In genomic region chr1:37809942-37810341, GRCh38 we compare ENCODE assay signal across 16 cellular contexts. TPM values are rescaled to one million over a fixed set of nuclear protein-coding genes. Genes with fewer than 3 reads are reported as not detected.
DNase-seq lines count a peak whose midpoint lies in the region; ATAC-seq and TF ChIP-seq lines count a peak whose summit lies in the region.
"Had no signal": no experiment of that assay in that cellular context is flagged by ENCODE, and none has a peak within 500 bp of the region (broad histone marks: within the 10 kb centered on the region; RNA-seq: fewer than 3 reads in every experiment).

No MANE protein-coding gene starts in this region.

- no peaks in the 10 kb centered on the region for H3K9me3 Mint-ChIP-seq in activated T-cell treated with anti-CD3 and anti-CD28 coated beads, Interleukin-2, amount 50 U/mL, for 72 hours
- H3K9me3 Mint-ChIP-seq in natural killer cell treated with Interleukin-12 subunit alpha and Interleukin-12 subunit beta and Interleukin-15 and Interleukin-18, amount 100 ng/mL, for 72 hours: no peaks in the 10 kb centered on the region

- no peak overlapping the region for H3K27ac ChIP-seq in coronary artery
- H3K27ac ChIP-seq: SK-N-MC had no signal

- DNase-seq in activated T-cell treated with anti-CD3 and anti-CD28 coated beads, Interleukin-2, amount 50 U/mL, for 72 hours: no peak
- no peak for DNase-seq in activated T-cell treated with anti-CD3 and anti-CD28 coated beads, Interleukin-2, amount 50 U/mL, for 48 hours
- DNase-seq in astrocyte of the spinal cord (ENCODE audit: low read depth, low spot score): peak; percentile 9
- no peak for DNase-seq in natural killer cell treated with Interleukin-12 subunit alpha and Interleukin-12 subunit beta and Interleukin-15 and Interleukin-18, amount 100 ng/mL, for 72 hours (ENCODE audit: low spot score)
- peak; percentile 49 for DNase-seq in stromal cell of bone marrow (ENCODE audit: low read depth)
- DNase-seq in SK-N-DZ (ENCODE audit: low spot score): no peak
- DNase-seq in NCI-H446 treated with DMSO at 0.1 percent for 48 hours (lab: John Stamatoyannopoulos, UW): no peak
- no peak for DNase-seq in coronary artery (ENCODE audit: low spot score)
- DNase-seq: activated CD8-positive, alpha-beta T cell treated with anti-CD3 and anti-CD28 coated beads, Interleukin-2, amount 10 ng/mL, durations not matched to agents 7 days and 5 days; activated naive CD4-positive, alpha-beta T cell treated with Interleukin-2 at 50 U/mL for 16 hours; Caco-2; NCI-H1694 treated with DMSO at 0.1 percent for 48 hours; NCI-H510A had no signal

- H3K4me1 Mint-ChIP-seq in activated T-cell treated with anti-CD3 and anti-CD28 coated beads, Interleukin-2, amount 50 U/mL, for 72 hours (ENCODE audit: low read depth): peaks cover 42% of the 10 kb centered on the region
- H3K4me1 Mint-ChIP-seq in natural killer cell treated with Interleukin-12 subunit alpha and Interleukin-12 subunit beta and Interleukin-15 and Interleukin-18, amount 100 ng/mL, for 72 hours (ENCODE audit: low read depth in 2 of 2): peaks cover 22 to 35% of the 10 kb centered on the region in 2 donors

- in situ Hi-C loops in astrocyte of the spinal cord (cut with HindIII; ENCODE audit: low sequenced_read_pairs): no loop called here

- ATAC-seq in activated T-cell treated with anti-CD3 and anti-CD28 coated beads, Interleukin-2, amount 50 U/mL, for 72 hours (replicated peaks in 1 of 2): no peak
- ATAC-seq in natural killer cell treated with Interleukin-12 subunit alpha and Interleukin-12 subunit beta and Interleukin-15 and Interleukin-18, amount 100 ng/mL, for 72 hours: no peak
- ATAC-seq: activated CD8-positive, alpha-beta T cell treated with anti-CD3 and anti-CD28 coated beads, Interleukin-2, amount 10 ng/mL, durations not matched to agents 7 days and 5 days had no signal

- peak overlapping the region; percentile 14 for H3K27ac Mint-ChIP-seq in activated T-cell treated with anti-CD3 and anti-CD28 coated beads, Interleukin-2, amount 50 U/mL, for 72 hours
- H3K27ac Mint-ChIP-seq in natural killer cell treated with Interleukin-12 subunit alpha and Interleukin-12 subunit beta and Interleukin-15 and Interleukin-18, amount 100 ng/mL, for 72 hours: peak overlapping the region; percentile 20 to 59

- H3K36me3 Mint-ChIP-seq in activated T-cell treated with anti-CD3 and anti-CD28 coated beads, Interleukin-2, amount 50 U/mL, for 72 hours (ENCODE audit: insufficient read depth in 2 of 2): peaks cover 4 to 7% of the 10 kb centered on the region in 2 donors
- H3K36me3 Mint-ChIP-seq in natural killer cell treated with Interleukin-12 subunit alpha and Interleukin-12 subunit beta and Interleukin-15 and Interleukin-18, amount 100 ng/mL, for 72 hours: no peaks in the 10 kb centered on the region

- no peaks in the 10 kb centered on the region for H3K27me3 Mint-ChIP-seq in activated T-cell treated with anti-CD3 and anti-CD28 coated beads, Interleukin-2, amount 50 U/mL, for 72 hours (ENCODE audit: low read depth)
- no peaks in the 10 kb centered on the region for H3K27me3 Mint-ChIP-seq in natural killer cell treated with Interleukin-12 subunit alpha and Interleukin-12 subunit beta and Interleukin-15 and Interleukin-18, amount 100 ng/mL, for 72 hours

- TF ChIP-seq CTCF in astrocyte of the spinal cord (IDR thresholded peaks at IDR 0.05; ENCODE audit: low read depth, low read length): no peak
- no peak for TF ChIP-seq CTCF in coronary artery (IDR thresholded peaks at IDR 0.05)

- H3K4me3 ChIP-seq in astrocyte of the spinal cord (ENCODE audit: low read depth, low read length) (no peak overlapping the region), coronary artery (no peak overlapping the region)
- H3K4me3 ChIP-seq: SK-N-MC had no signal

- H3K4me3 Mint-ChIP-seq in activated T-cell treated with anti-CD3 and anti-CD28 coated beads, Interleukin-2, amount 50 U/mL, for 72 hours: no peak overlapping the region
- no peak overlapping the region for H3K4me3 Mint-ChIP-seq in natural killer cell treated with Interleukin-12 subunit alpha and Interleukin-12 subunit beta and Interleukin-15 and Interleukin-18, amount 100 ng/mL, for 72 hours

RNA-seq across cellular contexts. Expression of gene YRDC, which starts 1.9 kb away (rescaled TPM):
- total RNA-seq in activated T-cell treated with anti-CD3 and anti-CD28 coated beads, Interleukin-2, amount 50 U/mL, for 72 hours: 10 to 100 TPM; 30.0 to 31.3 TPM
- total RNA-seq in natural killer cell treated with Interleukin-12 subunit alpha and Interleukin-12 subunit beta and Interleukin-15 and Interleukin-18, amount 100 ng/mL, for 72 hours: 10 to 100 TPM; 72.0 to 82.9 TPM
- 33.2 and 33.4 TPM in 2 replicates for polyA plus RNA-seq in SK-N-DZ (2014; cell fraction: cytosol; rRNA removed)
- 15.2 and 15.7 TPM in 2 replicates for polyA plus RNA-seq in SK-N-DZ (2014; cell fraction: nucleus; rRNA removed)

RNA-seq across cellular contexts. Expression of gene C1orf122, which starts 2.4 kb away (rescaled TPM):
- total RNA-seq in activated T-cell treated with anti-CD3 and anti-CD28 coated beads, Interleukin-2, amount 50 U/mL, for 72 hours: 10 to 100 TPM; 21.1 to 21.8 TPM
- 10 to 100 TPM; 29.2 to 33.3 TPM for total RNA-seq in natural killer cell treated with Interleukin-12 subunit alpha and Interleukin-12 subunit beta and Interleukin-15 and Interleukin-18, amount 100 ng/mL, for 72 hours
- 43.8 and 54.8 TPM in 2 replicates for polyA plus RNA-seq in SK-N-DZ (2014; cell fraction: cytosol; rRNA removed)
- 65.2 and 231 TPM in 2 replicates for polyA plus RNA-seq in SK-N-DZ (2014; cell fraction: nucleus; rRNA removed)

RNA-seq across cellular contexts. Expression of gene MANEAL, which starts 16.3 kb away (rescaled TPM):
- total RNA-seq in activated T-cell treated with anti-CD3 and anti-CD28 coated beads, Interleukin-2, amount 50 U/mL, for 72 hours: 1 to 10 TPM; 1.9 to 2.4 TPM
- 1 to 10 TPM; 2.8 to 9.0 TPM for total RNA-seq in natural killer cell treated with Interleukin-12 subunit alpha and Interleukin-12 subunit beta and Interleukin-15 and Interleukin-18, amount 100 ng/mL, for 72 hours
- 46.5 and 47.0 TPM in 2 replicates for polyA plus RNA-seq in SK-N-DZ (2014; cell fraction: cytosol; rRNA removed)
- polyA plus RNA-seq in SK-N-DZ (2014; cell fraction: nucleus; rRNA removed): 20.9 and 24.7 TPM in 2 replicates

RNA-seq across cellular contexts. Expression of gene EPHA10, which starts 45.0 kb away (rescaled TPM):
- total RNA-seq in activated T-cell treated with anti-CD3 and anti-CD28 coated beads, Interleukin-2, amount 50 U/mL, for 72 hours: under 1 TPM; 0.74 to 1.00 TPM
- total RNA-seq in natural killer cell treated with Interleukin-12 subunit alpha and Interleukin-12 subunit beta and Interleukin-15 and Interleukin-18, amount 100 ng/mL, for 72 hours: not detected
- 9.8 and 10.8 TPM in 2 replicates for polyA plus RNA-seq in SK-N-DZ (2014; cell fraction: cytosol; rRNA removed)
- 49.7 and 66.3 TPM in 2 replicates for polyA plus RNA-seq in SK-N-DZ (2014; cell fraction: nucleus; rRNA removed)
- total RNA-seq: activated CD8-positive, alpha-beta T cell treated with anti-CD3 and anti-CD28 coated beads, Interleukin-2, amount 10 ng/mL, durations not matched to agents 7 days and 5 days; cardiac septum; thoracic aorta had no signal

RNA-seq across cellular contexts. Expression of gene MTF1, which starts 49.5 kb away (rescaled TPM):
- total RNA-seq in activated T-cell treated with anti-CD3 and anti-CD28 coated beads, Interleukin-2, amount 50 U/mL, for 72 hours: 10 to 100 TPM; 26.8 to 28.1 TPM
- 10 to 100 TPM; 54.0 to 65.3 TPM for total RNA-seq in natural killer cell treated with Interleukin-12 subunit alpha and Interleukin-12 subunit beta and Interleukin-15 and Interleukin-18, amount 100 ng/mL, for 72 hours
- 1.8 TPM in 2 replicates for polyA plus RNA-seq in SK-N-DZ (2014; cell fraction: cytosol; rRNA removed)
- polyA plus RNA-seq in SK-N-DZ (2014; cell fraction: nucleus; rRNA removed): 0.76 and 2.6 TPM in 2 replicates

Comparison
In these comparisons a context has a peak if more than half of its experiments do, and no peak if none do; other contexts are left out.
1. DNase-seq: peak in astrocyte of the spinal cord (single experiment) and stromal cell of bone marrow (single experiment); none in activated T-cell treated with anti-CD3 and anti-CD28 coated beads, Interleukin-2, amount 50 U/mL, for 72 hours (0 of 2), activated T-cell treated with anti-CD3 and anti-CD28 coated beads, Interleukin-2, amount 50 U/mL, for 48 hours (0 of 2), natural killer cell treated with Interleukin-12 subunit alpha and Interleukin-12 subunit beta and Interleukin-15 and Interleukin-18, amount 100 ng/mL, for 72 hours (single experiment), SK-N-DZ (single experiment), NCI-H446 treated with DMSO at 0.1 percent for 48 hours (single experiment) and coronary artery (single experiment).